Comparison of ENCODE assay signal across 2 cellular contexts in the genomic region with DNA sequence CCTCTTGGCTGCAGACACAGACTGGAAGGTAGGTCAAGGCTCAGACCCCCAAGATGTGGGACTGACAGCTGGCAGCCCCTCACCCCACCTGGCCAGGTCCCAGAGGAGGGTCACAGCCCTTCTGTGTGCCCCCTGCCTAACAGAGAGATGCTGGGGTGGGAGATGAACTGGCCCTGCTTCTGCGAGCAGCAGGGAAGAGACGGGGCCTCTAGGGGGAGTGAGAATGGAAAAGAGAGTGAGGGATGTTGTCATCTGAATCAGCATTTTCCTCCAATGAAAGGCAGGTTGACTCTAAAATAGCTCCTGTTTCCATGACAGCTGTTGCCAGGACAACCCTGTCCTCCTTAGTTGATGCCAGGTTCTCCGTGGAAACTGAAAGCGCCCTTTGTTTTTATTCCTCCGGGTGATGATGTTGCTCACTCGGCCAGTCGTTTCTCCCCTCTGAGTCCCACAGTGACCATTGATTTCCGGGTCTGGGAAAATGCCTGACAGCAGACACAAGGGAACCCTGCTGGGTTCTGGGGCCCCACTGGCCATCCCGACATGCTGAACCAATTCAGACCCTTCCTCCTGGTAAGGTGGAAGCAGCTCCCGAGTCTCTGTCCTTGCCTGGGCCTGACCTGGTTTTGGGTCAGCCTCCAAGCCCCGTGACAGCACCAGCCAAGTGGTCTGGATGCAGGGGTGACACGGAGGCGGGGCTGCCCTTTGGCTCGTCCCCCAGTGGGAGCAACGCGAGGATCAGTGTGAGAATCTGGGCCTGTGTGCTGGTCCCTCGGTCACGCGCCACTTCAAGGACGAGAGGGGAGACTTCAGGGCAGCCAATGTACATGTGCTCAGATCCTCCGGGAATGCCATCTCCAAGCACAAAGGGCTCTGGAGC.
A peak's percentile ranks its signal among the peaks of the same experiment; 100 is the strongest.
TF ChIP-seq lines count a peak whose summit lies in the region.

No MANE protein-coding gene starts in this region.

TF ChIP-seq in HEK293T, 16 proteins besides CTCF, POLR2A, EP300 and RAD21 (continued from another document):
- TF ChIP-seq FOXM1 (IDR thresholded peaks at IDR 0.05; ENCODE audit: borderline replicate concordance) (no peak), FOXA1 (IDR thresholded peaks at IDR 0.05) (no peak), NFRKB (IDR thresholded peaks at IDR 0.05) (no peak), BHLHE40 (IDR thresholded peaks at IDR 0.05; ENCODE audit: borderline replicate concordance) (no peak), L3MBTL2 (conservative IDR thresholded peaks at IDR 0.05) (no peak), CTBP1 (IDR thresholded peaks at IDR 0.05; ENCODE audit: borderline replicate concordance) (no peak), ZNF384 (IDR thresholded peaks at IDR 0.05) (no peak), TARDBP (IDR thresholded peaks at IDR 0.05) (no peak), ELF4 (IDR thresholded peaks at IDR 0.05) (no peak), FOXK2 (IDR thresholded peaks at IDR 0.05) (no peak), LEF1 (IDR thresholded peaks at IDR 0.05; ENCODE audit: borderline replicate concordance) (no peak)
- TF ChIP-seq, protein P1, sequence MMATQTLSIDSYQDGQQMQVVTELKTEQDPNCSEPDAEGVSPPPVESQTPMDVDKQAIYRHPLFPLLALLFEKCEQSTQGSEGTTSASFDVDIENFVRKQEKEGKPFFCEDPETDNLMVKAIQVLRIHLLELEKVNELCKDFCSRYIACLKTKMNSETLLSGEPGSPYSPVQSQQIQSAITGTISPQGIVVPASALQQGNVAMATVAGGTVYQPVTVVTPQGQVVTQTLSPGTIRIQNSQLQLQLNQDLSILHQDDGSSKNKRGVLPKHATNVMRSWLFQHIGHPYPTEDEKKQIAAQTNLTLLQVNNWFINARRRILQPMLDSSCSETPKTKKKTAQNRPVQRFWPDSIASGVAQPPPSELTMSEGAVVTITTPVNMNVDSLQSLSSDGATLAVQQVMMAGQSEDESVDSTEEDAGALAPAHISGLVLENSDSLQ (IDR thresholded peaks at IDR 0.05): no peak

TF ChIP-seq in GM12878, 131 proteins besides CTCF, POLR2A, EP300 and RAD21:
- TF ChIP-seq, protein P2, sequence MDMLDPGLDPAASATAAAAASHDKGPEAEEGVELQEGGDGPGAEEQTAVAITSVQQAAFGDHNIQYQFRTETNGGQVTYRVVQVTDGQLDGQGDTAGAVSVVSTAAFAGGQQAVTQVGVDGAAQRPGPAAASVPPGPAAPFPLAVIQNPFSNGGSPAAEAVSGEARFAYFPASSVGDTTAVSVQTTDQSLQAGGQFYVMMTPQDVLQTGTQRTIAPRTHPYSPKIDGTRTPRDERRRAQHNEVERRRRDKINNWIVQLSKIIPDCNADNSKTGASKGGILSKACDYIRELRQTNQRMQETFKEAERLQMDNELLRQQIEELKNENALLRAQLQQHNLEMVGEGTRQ (IDR thresholded peaks at IDR 0.05; ENCODE audit: borderline replicate concordance, low read depth, low read length): no peak
- TF ChIP-seq SIX5 (IDR thresholded peaks at IDR 0.05; ENCODE audit: low read depth, low read length, severe bottlenecking): peak; percentile 21
- 0 out of 2 replicates have a peak, but pooled peaks have one; percentile 36 for TF ChIP-seq CREB1 (IDR thresholded peaks at IDR 0.05; ENCODE audit: low read depth)
- peak; percentile 94 for TF ChIP-seq BMI1 (IDR thresholded peaks at IDR 0.05; ENCODE audit: borderline replicate concordance)
- TF ChIP-seq EED (IDR thresholded peaks at IDR 0.05; ENCODE audit: low read depth): 0 out of 2 replicates have a peak, but pooled peaks have one; percentile 2
- TF ChIP-seq SMC3 (IDR thresholded peaks at IDR 0.05; ENCODE audit: borderline replicate concordance, low read length): peak; percentile 13; the same call in 1 of the 2 replicates
- peak; percentile 84 for TF ChIP-seq MEF2B (IDR thresholded peaks at IDR 0.05; ENCODE audit: partially characterized antibody, poor library complexity, severe bottlenecking)
- TF ChIP-seq NR2C1 (IDR thresholded peaks at IDR 0.05): no peak
- peak; percentile 40; the same call in 1 of the 2 replicates for TF ChIP-seq CREM (IDR thresholded peaks at IDR 0.05; ENCODE audit: low read depth)
- TF ChIP-seq SIN3A (IDR thresholded peaks at IDR 0.05; ENCODE audit: low read depth, low read length): 0 out of 2 replicates have a peak, but pooled peaks have one; percentile 29
- TF ChIP-seq ATF7 (IDR thresholded peaks at IDR 0.05; ENCODE audit: low read depth): peak; percentile 55
- TF ChIP-seq LARP7 (IDR thresholded peaks at IDR 0.05): peak; percentile 58; the same call in 1 of the 2 replicates
- no peak for TF ChIP-seq STAT3 (IDR thresholded peaks at IDR 0.05; ENCODE audit: low read depth, low read length)
- TF ChIP-seq MEF2A (IDR thresholded peaks at IDR 0.05; ENCODE audit: insufficient read depth, low read depth, low read length): peak; percentile 90
- TF ChIP-seq SP1 (IDR thresholded peaks at IDR 0.05; ENCODE audit: low read depth, low read length): peak; percentile 43
- TF ChIP-seq RFX5 (IDR thresholded peaks at IDR 0.05; ENCODE audit: low read depth, low read length): peak; percentile 93
- TF ChIP-seq, protein P3, sequence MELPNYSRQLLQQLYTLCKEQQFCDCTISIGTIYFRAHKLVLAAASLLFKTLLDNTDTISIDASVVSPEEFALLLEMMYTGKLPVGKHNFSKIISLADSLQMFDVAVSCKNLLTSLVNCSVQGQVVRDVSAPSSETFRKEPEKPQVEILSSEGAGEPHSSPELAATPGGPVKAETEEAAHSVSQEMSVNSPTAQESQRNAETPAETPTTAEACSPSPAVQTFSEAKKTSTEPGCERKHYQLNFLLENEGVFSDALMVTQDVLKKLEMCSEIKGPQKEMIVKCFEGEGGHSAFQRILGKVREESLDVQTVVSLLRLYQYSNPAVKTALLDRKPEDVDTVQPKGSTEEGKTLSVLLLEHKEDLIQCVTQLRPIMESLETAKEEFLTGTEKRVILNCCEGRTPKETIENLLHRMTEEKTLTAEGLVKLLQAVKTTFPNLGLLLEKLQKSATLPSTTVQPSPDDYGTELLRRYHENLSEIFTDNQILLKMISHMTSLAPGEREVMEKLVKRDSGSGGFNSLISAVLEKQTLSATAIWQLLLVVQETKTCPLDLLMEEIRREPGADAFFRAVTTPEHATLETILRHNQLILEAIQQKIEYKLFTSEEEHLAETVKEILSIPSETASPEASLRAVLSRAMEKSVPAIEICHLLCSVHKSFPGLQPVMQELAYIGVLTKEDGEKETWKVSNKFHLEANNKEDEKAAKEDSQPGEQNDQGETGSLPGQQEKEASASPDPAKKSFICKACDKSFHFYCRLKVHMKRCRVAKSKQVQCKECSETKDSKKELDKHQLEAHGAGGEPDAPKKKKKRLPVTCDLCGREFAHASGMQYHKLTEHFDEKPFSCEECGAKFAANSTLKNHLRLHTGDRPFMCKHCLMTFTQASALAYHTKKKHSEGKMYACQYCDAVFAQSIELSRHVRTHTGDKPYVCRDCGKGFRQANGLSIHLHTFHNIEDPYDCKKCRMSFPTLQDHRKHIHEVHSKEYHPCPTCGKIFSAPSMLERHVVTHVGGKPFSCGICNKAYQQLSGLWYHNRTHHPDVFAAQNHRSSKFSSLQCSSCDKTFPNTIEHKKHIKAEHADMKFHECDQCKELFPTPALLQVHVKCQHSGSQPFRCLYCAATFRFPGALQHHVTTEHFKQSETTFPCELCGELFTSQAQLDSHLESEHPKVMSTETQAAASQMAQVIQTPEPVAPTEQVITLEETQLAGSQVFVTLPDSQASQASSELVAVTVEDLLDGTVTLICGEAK (IDR thresholded peaks at IDR 0.05; ENCODE audit: borderline replicate concordance): peak; percentile 75
- TF ChIP-seq ZNF207 (IDR thresholded peaks at IDR 0.05; ENCODE audit: borderline replicate concordance): no peak
- TF ChIP-seq, protein P4, sequence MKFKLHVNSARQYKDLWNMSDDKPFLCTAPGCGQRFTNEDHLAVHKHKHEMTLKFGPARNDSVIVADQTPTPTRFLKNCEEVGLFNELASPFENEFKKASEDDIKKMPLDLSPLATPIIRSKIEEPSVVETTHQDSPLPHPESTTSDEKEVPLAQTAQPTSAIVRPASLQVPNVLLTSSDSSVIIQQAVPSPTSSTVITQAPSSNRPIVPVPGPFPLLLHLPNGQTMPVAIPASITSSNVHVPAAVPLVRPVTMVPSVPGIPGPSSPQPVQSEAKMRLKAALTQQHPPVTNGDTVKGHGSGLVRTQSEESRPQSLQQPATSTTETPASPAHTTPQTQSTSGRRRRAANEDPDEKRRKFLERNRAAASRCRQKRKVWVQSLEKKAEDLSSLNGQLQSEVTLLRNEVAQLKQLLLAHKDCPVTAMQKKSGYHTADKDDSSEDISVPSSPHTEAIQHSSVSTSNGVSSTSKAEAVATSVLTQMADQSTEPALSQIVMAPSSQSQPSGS (IDR thresholded peaks at IDR 0.05; ENCODE audit: low read length): 0 out of 2 replicates have a peak, but pooled peaks have one; percentile 23
- TF ChIP-seq MXI1 (IDR thresholded peaks at IDR 0.05; ENCODE audit: low read depth, low read length): peak; percentile 98
